8 cellular contexts compared by ENCODE assay signal in genomic region chr12:9064201-9064814, GRCh38. TPM values are rescaled to one million over a fixed set of nuclear protein-coding genes. Genes with fewer than 3 reads are reported as not detected.
DNase-seq lines count a peak whose midpoint lies in the region; TF ChIP-seq lines count a peak whose summit lies in the region.

No MANE protein-coding gene starts in this region.

- H3K4me3 ChIP-seq in brain microvascular endothelial cell (ENCODE audit: low read depth, low read length) (peak overlapping the region; percentile 72), iPS DF 6.9 (ENCODE audit: low read length) (peak overlapping the region; percentile 82)

- DNase-seq in DMS 273 (lab: John Stamatoyannopoulos, UW; ENCODE audit: unreplicated experiment) (peak; percentile 59), DMS 273 treated with DMSO at 0.1 percent for 48 hours (lab: John Stamatoyannopoulos, UW) (no peak), T-helper 1 cell (peak in 4 of 5 donors; percentile 17 to 51 (median 36)), brain microvascular endothelial cell (peak; percentile 22), iPS DF 6.9 (ENCODE audit: low read depth, low spot score) (peak; percentile 7), renal cortical epithelial cell (ENCODE audit: low read depth) (peak; percentile 59), mesenteric fat pad (ENCODE audit: low spot score) (no peak)

- H3K9me3 ChIP-seq in iPS DF 6.9 (ENCODE audit: control insufficient read depth, insufficient read depth, low read length): no peaks in the 10 kb centered on the region

- WGBS in iPS DF 6.9 (ENCODE audit: insufficient coverage, insufficient read length): no CpG with 5 or more reads among the region's 51 CpGs

- H3K36me3 Mint-ChIP-seq in IgD-negative memory B cell: no peaks in the 10 kb centered on the region

- in situ Hi-C loops in brain microvascular endothelial cell (cut with HindIII; ENCODE audit: low pct_ligation_motif_present, low sequenced_read_pairs): no loop called here

- H3K27ac ChIP-seq in brain microvascular endothelial cell (no peak overlapping the region), iPS DF 6.9 (ENCODE audit: low read length) (no peak overlapping the region)

- H3K27me3 ChIP-seq in brain microvascular endothelial cell (replicated peaks) (no peaks in the 10 kb centered on the region), iPS DF 6.9 (ENCODE audit: control insufficient read depth, insufficient read depth, low read length) (no peaks in the 10 kb centered on the region)

- H3K4me1 Mint-ChIP-seq in IgD-negative memory B cell: peaks cover 0 to 6% (median 0%) of the 10 kb centered on the region in 3 donors

- no peaks in the 10 kb centered on the region for H3K36me3 ChIP-seq in brain microvascular endothelial cell (replicated peaks)
- no peaks in the 10 kb centered on the region for H3K36me3 ChIP-seq in iPS DF 6.9 (ENCODE audit: control insufficient read depth, insufficient read depth, low read length)

- TF ChIP-seq CTCF in brain microvascular endothelial cell (IDR thresholded peaks at IDR 0.05; ENCODE audit: low read depth, low read length, missing control alignments): peak; percentile 58

- H3K4me3 Mint-ChIP-seq in IgD-negative memory B cell: peak overlapping the region; percentile 9 to 87 (median 81)

- peaks cover 4% of the 10 kb centered on the region; the same call in 1 of the 2 replicates for H3K4me1 ChIP-seq in iPS DF 6.9 (ENCODE audit: control insufficient read depth, insufficient read depth, low read length)

- peaks cover 20% of the 10 kb centered on the region for H3K27me3 Mint-ChIP-seq in IgD-negative memory B cell

- H3K9me3 Mint-ChIP-seq in IgD-negative memory B cell: peaks cover 0 to 2% (median 0%) of the 10 kb centered on the region in 3 donors

- no peak overlapping the region for H3K27ac Mint-ChIP-seq in IgD-negative memory B cell

RNA-seq across cellular contexts. Expression of gene A2M, which starts 51.4 kb away (rescaled TPM):
- not detected for polyA plus RNA-seq in IgD-negative memory B cell
- total RNA-seq in renal cortical epithelial cell (0.35 and 2.8 TPM in 2 replicates), mesenteric fat pad (996 TPM)

Comparison
In these comparisons a context has a peak if more than half of its experiments do, and no peak if none do; other contexts are left out.
1. DNase-seq: peak in DMS 273 (single experiment), T-helper 1 cell (4 of 5), brain microvascular endothelial cell (single experiment), iPS DF 6.9 (single experiment) and renal cortical epithelial cell (single experiment); none in DMS 273 treated with DMSO at 0.1 percent for 48 hours (single experiment) and mesenteric fat pad (single experiment).
2. RNA of gene A2M, which starts 51.4 kb away (total RNA-seq): 996 TPM in mesenteric fat pad (single experiment); 0.35 to 2.8 TPM in renal cortical epithelial cell; every median in the first group is over 100 times any median in the second.